ENCODE assay signal across 22 cellular contexts in the genomic region with DNA sequence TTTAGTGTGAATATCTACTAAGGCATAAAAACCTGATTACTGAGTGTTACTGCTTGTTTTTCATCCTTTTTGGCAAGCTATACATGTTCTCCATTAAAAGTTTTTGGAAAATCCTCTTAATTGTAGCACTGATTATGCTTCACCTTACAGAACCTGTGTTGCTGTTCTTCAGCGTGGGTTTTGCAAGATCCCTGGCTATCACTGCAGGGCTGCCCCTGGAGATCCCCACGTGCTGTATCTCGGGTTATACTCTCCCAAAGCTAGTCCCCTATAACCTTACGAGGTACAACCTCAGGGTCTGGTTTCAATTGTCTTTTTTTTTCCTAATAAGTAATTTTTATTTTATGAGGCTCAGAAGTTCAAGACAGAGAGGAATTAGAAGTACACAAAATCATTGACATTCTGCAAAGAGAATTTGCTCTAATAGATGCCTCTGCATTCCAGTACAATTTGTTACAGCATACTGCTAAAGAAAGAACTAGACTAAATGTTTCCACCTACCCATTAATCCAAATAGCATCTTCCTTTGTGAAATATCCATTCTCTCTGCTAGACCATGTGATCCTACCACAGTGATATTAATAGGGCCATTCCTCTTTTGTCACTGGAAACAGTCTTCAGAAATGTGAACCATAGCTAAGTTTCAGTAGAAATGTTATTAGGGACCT.
"Had no signal": no experiment of that assay in that cellular context is flagged by ENCODE, and none has a peak within 500 bp of the region (broad histone marks: within the 10 kb centered on the region; RNA-seq: fewer than 3 reads in every experiment).

No MANE protein-coding gene starts in this region.

- H3K27me3 ChIP-seq: esophagus squamous epithelium, neutrophil, pancreas, right lobe of liver, testis had no signal

- H3K9me3 ChIP-seq: esophagus squamous epithelium, neutrophil, pancreas, right lobe of liver, testis, tibial artery had no signal

- DNase-seq: cortex of kidney; effector memory CD8-positive, alpha-beta T cell; erythroblast; esophagus squamous epithelium; foreskin melanocyte; glutamatergic neuron; immature natural killer cell; islet precursor cell; left ventricle myocardium superior; natural killer cell; pancreas; right lobe of liver; stimulated activated CD4-positive, alpha-beta T cell treated with anti-CD3 and anti-CD28 coated beads, Interleukin-12 subunit alpha, Interleukin-12 subunit beta, amount 100 ng/mL, for 4 hours; stimulated activated CD4-positive, alpha-beta T cell treated with anti-CD3 and anti-CD28 coated beads, Interleukin-1b, Interleukin-23, amount 100 ng/mL, for 48 hours; stimulated activated CD4-positive, alpha-beta T cell treated with anti-CD3 and anti-CD28 coated beads, Interleukin-4, amount 100 ng/mL, for 1 hour; stimulated activated CD8-positive, alpha-beta memory T cell treated with anti-CD3 and anti-CD28 coated beads, Interleukin-4, amount 100 ng/mL, for 48 hours; stimulated activated naive CD4-positive, alpha-beta T cell; testis; tibial artery had no signal

- H3K36me3 ChIP-seq: esophagus squamous epithelium, neutrophil, pancreas, right lobe of liver, tibial artery had no signal

- H3K4me1 ChIP-seq: esophagus squamous epithelium, pancreas, right lobe of liver, testis, tibial artery had no signal

- ATAC-seq: effector memory CD8-positive, alpha-beta T cell; left ventricle myocardium superior; natural killer cell; pancreas had no signal

- H3K4me2 ChIP-seq: smooth muscle cell had no signal

- H3K4me3 ChIP-seq: esophagus squamous epithelium, lung, pancreas, right lobe of liver, smooth muscle cell, testis, tibial artery had no signal

- H3K27ac ChIP-seq: esophagus squamous epithelium, neutrophil, pancreas, right lobe of liver, testis, tibial artery had no signal
